Comparison of ENCODE assay signal across 5 cellular contexts in genomic region chr17:55177914-55178217, GRCh38.
"Had no signal": no experiment of that assay in that cellular context is flagged by ENCODE, and none has a peak within 500 bp of the region (broad histone marks: within the 10 kb centered on the region; RNA-seq: fewer than 3 reads in every experiment).

No MANE protein-coding gene starts in this region.

- H3K36me3 ChIP-seq: HAP-1 had no signal

- DNase-seq: GOT3, HFFc6, IMR-90 had no signal

- H3K27ac ChIP-seq: GM23248 had no signal

- H3K4me3 ChIP-seq: GM23248, HAP-1 had no signal

- H2AFZ ChIP-seq: GM23248 had no signal

- H3K9me3 ChIP-seq: HAP-1 had no signal

- H3K4me1 ChIP-seq: HAP-1 had no signal

- H3K9ac ChIP-seq: GM23248 had no signal
